8 cellular contexts compared by ENCODE assay signal in genomic region chr13:41193469-41193868, GRCh38. TPM values are rescaled to one million over a fixed set of nuclear protein-coding genes. Genes with fewer than 3 reads are reported as not detected.
DNase-seq lines count a peak whose midpoint lies in the region; ATAC-seq, FAIRE-seq and TF ChIP-seq lines count a peak whose summit lies in the region.

No MANE protein-coding gene starts in this region.

- H3F3A ChIP-seq in Loucy (ENCODE audit: low read depth) (no peaks in the 10 kb centered on the region), neural progenitor cell (ENCODE audit: low read depth) (no peaks in the 10 kb centered on the region)

- H3K4me1 Mint-ChIP-seq in neural progenitor cell = peaks cover 6% of the 10 kb centered on the region

- H3K36me3 ChIP-seq in Loucy (ENCODE audit: insufficient read depth, low read length) (no peaks in the 10 kb centered on the region), ectodermal cell (ENCODE audit: control insufficient read depth, insufficient read depth, low read length) (peaks cover 9% of the 10 kb centered on the region), neural progenitor cell (no peaks in the 10 kb centered on the region)

- peak overlapping the region; percentile 67 for H3K4me2 ChIP-seq in Loucy (ENCODE audit: low read depth, low read length, poor library complexity, severe bottlenecking)
- peak overlapping the region; percentile 74 for H3K4me2 ChIP-seq in neural progenitor cell

- TF ChIP-seq POLR2A in GM12892 (IDR thresholded peaks at IDR 0.05; ENCODE audit: low read depth, low read length) = no peak
- TF ChIP-seq POLR2A in lower leg skin (IDR thresholded peaks at IDR 0.05) = no peak

- H3K9ac ChIP-seq in Loucy (ENCODE audit: low read depth, low read length, poor library complexity, severe bottlenecking) (peak overlapping the region; percentile 79), neural progenitor cell (no peak overlapping the region)

- peaks cover 31% of the 10 kb centered on the region for H3K36me3 Mint-ChIP-seq in neural progenitor cell

- FAIRE-seq in GM12892 (lab: Jason Lieb, UNC) = no peak

- H3K27me3 Mint-ChIP-seq in neural progenitor cell (ENCODE audit: insufficient read depth, low read depth) = peaks cover 5% of the 10 kb centered on the region

- DNase-seq in neural progenitor cell (ENCODE audit: low spot score) = no peak
- no peak for DNase-seq in GM12892 (ENCODE audit: insufficient read length)
- no peak for DNase-seq in lower leg skin (ENCODE audit: low spot score in 2 of 2)
- DNase-seq in occipital lobe (lab: John Stamatoyannopoulos, UW) = no peak

- H3K9me3 Mint-ChIP-seq in neural progenitor cell = peaks cover 21% of the 10 kb centered on the region

- no peak for ATAC-seq in HG03025 (IDR thresholded peaks at IDR 0.05; ENCODE audit: low FRiP score, unreplicated experiment)

- H3K79me2 ChIP-seq in Loucy (ENCODE audit: insufficient read depth, low read length) = peaks cover 15% of the 10 kb centered on the region; the same call in 1 of the 2 replicates
- peaks cover 18% of the 10 kb centered on the region for H3K79me2 ChIP-seq in neural progenitor cell (ENCODE audit: low read depth)

- no peak overlapping the region for H3K27ac Mint-ChIP-seq in neural progenitor cell

- 96 to 97% methylated on average over 18 of the region's 18 CpGs for WGBS in ectodermal cell, 2 experiments
- 93 to 98% methylated on average over 15 to 18 of the region's 18 CpGs for WGBS in lower leg skin, 2 donors

- H3K9me3 ChIP-seq in Loucy (ENCODE audit: insufficient read depth, low read depth, low read length) (no peaks in the 10 kb centered on the region), ectodermal cell (ENCODE audit: control insufficient read depth, low read length) (no peaks in the 10 kb centered on the region), neural progenitor cell (ENCODE audit: low read depth) (no peaks in the 10 kb centered on the region)

- H3K4me3 ChIP-seq in Loucy (ENCODE audit: low read length, poor library complexity, severe bottlenecking) = peak overlapping the region; percentile 80
- peak overlapping the region; percentile 57 for H3K4me3 ChIP-seq in ectodermal cell (ENCODE audit: insufficient read depth, low read depth, low read length)
- H3K4me3 ChIP-seq in neural progenitor cell = peak overlapping the region; percentile 54
- H3K4me3 ChIP-seq in lower leg skin (ENCODE audit: low read depth, poor library complexity, severe bottlenecking) = no peak overlapping the region

- H3K27me3 ChIP-seq in Loucy (ENCODE audit: insufficient read depth, low read length, poor library complexity, severe bottlenecking) = no peaks in the 10 kb centered on the region
- H3K27me3 ChIP-seq in ectodermal cell (ENCODE audit: control insufficient read depth, insufficient read depth, low read length, poor library complexity, severe bottlenecking) = no peaks in the 10 kb centered on the region
- H3K27me3 ChIP-seq in neural progenitor cell = no peaks in the 10 kb centered on the region

- H3K9me2 ChIP-seq in Loucy (replicated peaks; ENCODE audit: low read depth, low read length) = no peaks in the 10 kb centered on the region

- H2AFZ ChIP-seq in Loucy (ENCODE audit: low read length) = no peak overlapping the region; the same call in 1 of the 2 replicates
- no peak overlapping the region for H2AFZ ChIP-seq in neural progenitor cell (replicated peaks)

- intact Hi-C loops in lower leg skin (cut with DNase I; ENCODE audit: low total_unique reads) = loop anchor here (10.0 kb wide), 1 partner anchor 59 kb away; the partner anchor contains the start of gene KBTBD6

- TF ChIP-seq CTCF in C4-2B (conservative IDR thresholded peaks at IDR 0.05) (no peak), Loucy (conservative IDR thresholded peaks at IDR 0.05; ENCODE audit: low read length) (no peak), neural progenitor cell (IDR thresholded peaks at IDR 0.05) (no peak), lower leg skin (IDR thresholded peaks at IDR 0.05) (no peak)

- peaks cover 22% of the 10 kb centered on the region for H3K4me1 ChIP-seq in Loucy (ENCODE audit: insufficient read depth, low read length, poor library complexity, severe bottlenecking)
- H3K4me1 ChIP-seq in ectodermal cell (ENCODE audit: control insufficient read depth, insufficient read depth, low read length) = no peaks in the 10 kb centered on the region
- H3K4me1 ChIP-seq in neural progenitor cell = peaks cover 7% of the 10 kb centered on the region

- no peaks in the 10 kb centered on the region for H4K20me1 ChIP-seq in Loucy (ENCODE audit: insufficient read depth, low read length, poor library complexity, severe bottlenecking)
- no peaks in the 10 kb centered on the region for H4K20me1 ChIP-seq in neural progenitor cell (ENCODE audit: low read depth)

- H3K27ac ChIP-seq in C4-2B = peak overlapping the region; percentile 79
- no peak overlapping the region for H3K27ac ChIP-seq in ectodermal cell (ENCODE audit: insufficient read depth, low read depth, low read length, poor library complexity, severe bottlenecking)
- H3K27ac ChIP-seq in neural progenitor cell = no peak overlapping the region

- peak overlapping the region; percentile 92 for H3K4me3 Mint-ChIP-seq in neural progenitor cell

RNA-seq across cellular contexts. Expression of gene KBTBD7, which starts 0.9 kb away (rescaled TPM):
- polyA plus RNA-seq in ectodermal cell (2013, experiment 1 of 4) = 16.8 TPM
- polyA plus RNA-seq in ectodermal cell (2013, experiment 2 of 4) = 17.3 TPM
- 14.1 TPM for polyA plus RNA-seq in ectodermal cell (2013, experiment 3 of 4)
- 15.6 TPM for polyA plus RNA-seq in ectodermal cell (2013, experiment 4 of 4)
- 18.5 and 24.7 TPM in 2 replicates for total RNA-seq in neural progenitor cell (ENCODE audit: low replicate concordance)
- polyA plus RNA-seq in GM12892 (2012; ENCODE audit: missing spikeins) = 3.1 TPM
- total RNA-seq in lower leg skin = 1 to 10 TPM; 4.1 to 9.1 (median 6.7) TPM
- total RNA-seq in occipital lobe = 56.6 TPM
